Comparison of ENCODE assay signal across 21 cellular contexts in genomic region chr2:156687126-156687525, GRCh38.
"Had no signal": no experiment of that assay in that cellular context is flagged by ENCODE, and none has a peak within 500 bp of the region (broad histone marks: within the 10 kb centered on the region; RNA-seq: fewer than 3 reads in every experiment).

No MANE protein-coding gene starts in this region.

- H3K4me1 ChIP-seq: esophagus muscularis mucosa, foreskin keratinocyte, gastroesophageal sphincter, heart left ventricle, left lung, lower lobe of right lung had no signal

- H3K27me3 ChIP-seq: dorsolateral prefrontal cortex, esophagus muscularis mucosa, foreskin keratinocyte, gastroesophageal sphincter, heart left ventricle, hepatocyte, left lung had no signal

- H3K4me2 ChIP-seq: hepatocyte had no signal

- H3K36me3 ChIP-seq: esophagus muscularis mucosa, gastroesophageal sphincter, heart left ventricle, left lung, lower lobe of right lung had no signal

- H3K4me3 ChIP-seq: coronary artery, dorsolateral prefrontal cortex, esophagus muscularis mucosa, gastroesophageal sphincter, heart left ventricle, hepatocyte, left lung, lower lobe of right lung, mucosa of descending colon had no signal

- H2AFZ ChIP-seq: hepatocyte had no signal

- H3K79me2 ChIP-seq: hepatocyte had no signal

- DNase-seq: dermis blood vessel endothelial cell; dorsolateral prefrontal cortex; effector CD4-positive, alpha-beta T cell; effector memory CD4-positive, alpha-beta T cell; hypothalamus; immature natural killer cell; islet precursor cell; kidney; kidney glomerular epithelial cell; left cardiac atrium; left lung; lower lobe of right lung; mesenchymal stem cell; mucosa of descending colon; naive B cell had no signal

- ATAC-seq: left cardiac atrium, lower lobe of right lung, mucosa of descending colon had no signal

- H3K9me3 ChIP-seq: esophagus muscularis mucosa, gastroesophageal sphincter, heart left ventricle, left lung, lower lobe of right lung, mucosa of descending colon had no signal

- H3K27ac ChIP-seq: coronary artery, dorsolateral prefrontal cortex, esophagus muscularis mucosa, foreskin keratinocyte, gastroesophageal sphincter, heart left ventricle, hepatocyte, left lung, lower lobe of right lung had no signal
